8 cellular contexts compared by ENCODE assay signal in genomic region chr16:29594926-29595838, GRCh38.
DNase-seq lines count a peak whose midpoint lies in the region; ATAC-seq and TF ChIP-seq lines count a peak whose summit lies in the region.
"Not testable (repeated sequence)": the region's sequence is repeated elsewhere in the genome, so short reads cannot be mapped to it uniquely, and the experiment has no call there.

No MANE protein-coding gene starts in this region.

- peak; percentile 61 for ATAC-seq in GM21619 (IDR thresholded peaks at IDR 0.05; ENCODE audit: unreplicated experiment)
- peak; percentile 86 for ATAC-seq in Panc1
- peak; percentile 75 to 78 for ATAC-seq in activated T-cell treated with anti-CD3 and anti-CD28 coated beads, Interleukin-2, amount 50 U/mL, for 72 hours (replicated peaks in 1 of 2)

- H3K27ac Mint-ChIP-seq in activated T-cell treated with anti-CD3 and anti-CD28 coated beads, Interleukin-2, amount 50 U/mL, for 72 hours: peak overlapping the region; percentile 94

- H3K4me1 Mint-ChIP-seq in activated T-cell treated with anti-CD3 and anti-CD28 coated beads, Interleukin-2, amount 50 U/mL, for 72 hours (ENCODE audit: low read depth): peaks cover 43% of the 10 kb centered on the region

- not testable (repeated sequence) for H3K27me3 ChIP-seq in Panc1 (ENCODE audit: control insufficient read depth, insufficient read depth, low read length); esophagus squamous epithelium; muscle layer of duodenum (ENCODE audit: low read depth, low read length)

- H3K4me3 ChIP-seq in Panc1 (ENCODE audit: low read depth in 2 of 2, low read length in 2 of 2): peak overlapping the region; percentile 49 to 57
- H3K4me3 ChIP-seq in esophagus squamous epithelium: peak overlapping the region; percentile 39 to 78 (median 58)
- peak overlapping the region; percentile 46 to 58 for H3K4me3 ChIP-seq in muscle layer of duodenum (ENCODE audit: low read depth in 1 of 2, low read length in 2 of 2)

- H3K27me3 Mint-ChIP-seq in activated T-cell treated with anti-CD3 and anti-CD28 coated beads, Interleukin-2, amount 50 U/mL, for 72 hours (ENCODE audit: low read depth): not testable (repeated sequence)

- TF ChIP-seq EP300 in Ishikawa (IDR thresholded peaks at IDR 0.05; ENCODE audit: borderline replicate concordance): peak; percentile 44; the same call in 1 of the 2 replicates

- not testable (repeated sequence) for BruUV-seq in Panc1 (replicated peaks; lab: Mats Ljungman, UMichigan)

- TF ChIP-seq CTCF in Panc1 (IDR thresholded peaks at IDR 0.05); esophagus squamous epithelium (IDR thresholded peaks at IDR 0.05): not testable (repeated sequence)

- not testable (repeated sequence) for H3K36me3 Mint-ChIP-seq in activated T-cell treated with anti-CD3 and anti-CD28 coated beads, Interleukin-2, amount 50 U/mL, for 72 hours (ENCODE audit: insufficient read depth in 2 of 2)

- not testable (repeated sequence) for H3K4me1 ChIP-seq in Panc1 (ENCODE audit: control insufficient read depth, insufficient read depth, low read length); muscle layer of duodenum (ENCODE audit: control insufficient read depth in 1 of 2, insufficient read depth in 2 of 2, low read length in 2 of 2)
- H3K4me1 ChIP-seq in esophagus squamous epithelium: peaks cover 0 to 39% (median 8%) of the 10 kb centered on the region in 3 donors

- DNase-seq in DMS114 treated with DMSO at 0.1 percent for 48 hours (lab: John Stamatoyannopoulos, UW; ENCODE audit: unreplicated experiment) (peak; percentile 64), Panc1 (ENCODE audit: low read depth, low spot score) (peak; percentile 35)
- DNase-seq in activated T-cell treated with anti-CD3 and anti-CD28 coated beads, Interleukin-2, amount 50 U/mL, for 72 hours: peak; percentile 92 to 93
- DNase-seq in esophagus squamous epithelium (lab: John Stamatoyannopoulos, UW): not testable (repeated sequence)
- DNase-seq in stimulated activated CD8-positive, alpha-beta memory T cell treated with anti-CD3 and anti-CD28 coated beads, Interleukin-7, amount 100 ng/mL, for 1 hour (ENCODE audit: low read depth in 2 of 2): peak; percentile 79 to 81

- not testable (repeated sequence) for H3K9me3 Mint-ChIP-seq in activated T-cell treated with anti-CD3 and anti-CD28 coated beads, Interleukin-2, amount 50 U/mL, for 72 hours

- CTCF ChIA-PET in Panc1 (lab: Charles Lee): interaction anchor here (0.7 kb wide), 1 partner anchor 415 kb away, joined by 6 read pairs; no protein-coding TSS in a partner anchor

- TF ChIP-seq POLR2A in esophagus squamous epithelium (IDR thresholded peaks at IDR 0.05): peak in 3 of 4 donors; percentile 38 to 83 (median 50)

- H3K4me3 Mint-ChIP-seq in activated T-cell treated with anti-CD3 and anti-CD28 coated beads, Interleukin-2, amount 50 U/mL, for 72 hours: peak overlapping the region; percentile 80 to 91

- intact Hi-C loops in Panc1 (cut with micrococcal nuclease; ENCODE audit: unreplicated experiment); esophagus squamous epithelium (cut with DNase I): not testable (repeated sequence)

- in situ Hi-C loops in Panc1 (cut with HindIII; ENCODE audit: low pct_unique_long_range_greater_than_20kb, low sequenced_read_pairs): not testable (repeated sequence)

- H3K9me3 ChIP-seq in Panc1 (ENCODE audit: control insufficient read depth, insufficient read depth, low read depth, low read length); esophagus squamous epithelium; muscle layer of duodenum (ENCODE audit: control insufficient read depth in 1 of 2, low read length in 2 of 2): not testable (repeated sequence)

- H3K27ac ChIP-seq in Panc1 (ENCODE audit: low read length): peak overlapping the region; percentile 79
- peak overlapping the region; percentile 86 to 98 (median 93) for H3K27ac ChIP-seq in esophagus squamous epithelium
- H3K27ac ChIP-seq in muscle layer of duodenum (ENCODE audit: low read length): peak overlapping the region; percentile 39

- POLR2A ChIA-PET in Panc1 (lab: Charles Lee): interaction anchor here (0.7 kb wide), 1 partner anchor 9 kb away, joined by 3 read pairs; no protein-coding TSS in a partner anchor

- 0 to 7% methylated on average over 2 to 29 of the region's 91 CpGs for WGBS in esophagus squamous epithelium, 2 donors

- H3K36me3 ChIP-seq in Panc1 (ENCODE audit: control insufficient read depth, insufficient read depth, low read length); esophagus squamous epithelium; muscle layer of duodenum (ENCODE audit: control insufficient read depth in 1 of 2, insufficient read depth in 2 of 2, low read length in 2 of 2): not testable (repeated sequence)

- TF ChIP-seq RAD21 in Ishikawa (IDR thresholded peaks at IDR 0.05; ENCODE audit: low read depth): not testable (repeated sequence)

TF ChIP-seq in Ishikawa, 13 proteins besides CTCF, POLR2A, EP300 and RAD21:
- peak; percentile 46; the same call in 1 of the 2 replicates for TF ChIP-seq TAF1 (IDR thresholded peaks at IDR 0.05; ENCODE audit: low read depth)
- peak; percentile 84 for TF ChIP-seq MAX (IDR thresholded peaks at IDR 0.05)
- peak; percentile 80 for TF ChIP-seq USF1 (IDR thresholded peaks at IDR 0.05)
- peak; percentile 71 for TF ChIP-seq EGR1 (IDR thresholded peaks at IDR 0.05)

Comparison
In these comparisons a context has a peak if more than half of its experiments do, and no peak if none do; other contexts are left out.
1. H3K27ac ChIP-seq: peak in every context shown above with its lines; median percentile 93 in esophagus squamous epithelium; 79 in Panc1; 39 in muscle layer of duodenum.